In genomic region chr14:75711796-75712211, GRCh38 we compare ENCODE assay signal across 1 cellular context.
TF ChIP-seq lines count a peak whose summit lies in the region.

No MANE protein-coding gene starts in this region.

TF ChIP-seq in SK-N-SH treated with all-trans-retinoic acid at 6 μM for 48 hours, 23 proteins besides CTCF, POLR2A, EP300 and RAD21 (continued from another document):
- no peak for TF ChIP-seq ZNF565 (CRISPR knock-in tag; conservative IDR thresholded peaks at IDR 0.05; ENCODE audit: low read depth)
- TF ChIP-seq PATZ1 (CRISPR knock-in tag; IDR thresholded peaks at IDR 0.05; ENCODE audit: borderline replicate concordance), result no peak
- TF ChIP-seq ISL1 (CRISPR knock-in tag; IDR thresholded peaks at IDR 0.05), result peak; percentile 71
